In genomic region chr6:84220809-84221409, GRCh38 we compare ENCODE assay signal across 8 cellular contexts. TPM values are rescaled to one million over a fixed set of nuclear protein-coding genes. Genes with fewer than 3 reads are reported as not detected.
DNase-seq lines count a peak whose midpoint lies in the region; ATAC-seq and TF ChIP-seq lines count a peak whose summit lies in the region.

No MANE protein-coding gene starts in this region.

- no peaks in the 10 kb centered on the region for H3K9me3 Mint-ChIP-seq in WTC11

- H3K27ac Mint-ChIP-seq in WTC11, result no peak overlapping the region

- no peak overlapping the region for H3K4me3 ChIP-seq in BE2C (ENCODE audit: low read depth, low read length)

- TF ChIP-seq CTCF in BE2C (IDR thresholded peaks at IDR 0.05; ENCODE audit: low read depth, low read length), result peak; percentile 46
- TF ChIP-seq CTCF in WTC11 (IDR thresholded peaks at IDR 0.05), result peak; percentile 49; the same call in 1 of the 2 replicates

- no peaks in the 10 kb centered on the region for H3K9me3 ChIP-seq in BE2C

- H3K27me3 ChIP-seq in BE2C, result no peaks in the 10 kb centered on the region

- H3K36me3 Mint-ChIP-seq in WTC11, result no peaks in the 10 kb centered on the region

- no peak overlapping the region for H3K4me3 Mint-ChIP-seq in WTC11

- H3K36me3 ChIP-seq in BE2C, result no peaks in the 10 kb centered on the region; the same call in 1 of the 2 replicates

- CTCF ChIA-PET in WTC11 (lab: Charles Lee), result interaction anchor here (1.7 kb wide), 1 partner anchor 606 kb away, joined by 5 read pairs; no protein-coding TSS in a partner anchor

- ATAC-seq in GM19035 (IDR thresholded peaks at IDR 0.05; ENCODE audit: unreplicated experiment) (peak; percentile 51), WTC11 (no peak), GM19023 (IDR thresholded peaks at IDR 0.05; ENCODE audit: unreplicated experiment) (no peak)

- DNase-seq in BE2C (no peak), WTC11 (ENCODE audit: low spot score) (no peak), left kidney (ENCODE audit: low read depth, low spot score) (peak; percentile 31), NCI-H187 (lab: John Stamatoyannopoulos, UW) (no peak)
- no peak for DNase-seq in activated effector memory CD4-positive, alpha-beta T cell treated with Interleukin-2 at 50 U/mL for 16 hours
- DNase-seq in activated CD4-positive, CD25-positive, alpha-beta regulatory T cell (lab: John Stamatoyannopoulos, UW), result no peak

- no peaks in the 10 kb centered on the region for H3K27me3 Mint-ChIP-seq in WTC11 (ENCODE audit: low read depth)

- POLR2A ChIA-PET in WTC11 (lab: Charles Lee), result no interaction called here

- no peaks in the 10 kb centered on the region for H3K4me1 ChIP-seq in BE2C

- peaks cover 24% of the 10 kb centered on the region for H3K4me1 Mint-ChIP-seq in WTC11

TF ChIP-seq in WTC11, 78 proteins besides CTCF, POLR2A, EP300 and RAD21:
- TF ChIP-seq FOXK1 (CRISPR knock-in tag; IDR thresholded peaks at IDR 0.05), result no peak
- TF ChIP-seq CREM (CRISPR knock-in tag; IDR thresholded peaks at IDR 0.05), result no peak
- TF ChIP-seq PRDM15 (CRISPR knock-in tag; IDR thresholded peaks at IDR 0.05), result no peak
- no peak for TF ChIP-seq ESRRA (CRISPR knock-in tag; IDR thresholded peaks at IDR 0.05; ENCODE audit: borderline replicate concordance)
- no peak for TF ChIP-seq ZNF512 (CRISPR knock-in tag; IDR thresholded peaks at IDR 0.05; ENCODE audit: borderline replicate concordance)
- TF ChIP-seq CDX4 (CRISPR knock-in tag; IDR thresholded peaks at IDR 0.05; ENCODE audit: borderline replicate concordance), result no peak
- no peak for TF ChIP-seq FOXP4 (CRISPR knock-in tag; IDR thresholded peaks at IDR 0.05)
- TF ChIP-seq GRHL2 (CRISPR knock-in tag; IDR thresholded peaks at IDR 0.05; ENCODE audit: insufficient replicate concordance, severe bottlenecking), result no peak
- TF ChIP-seq E2F4 (CRISPR knock-in tag; IDR thresholded peaks at IDR 0.05; ENCODE audit: borderline replicate concordance, low read depth), result no peak
- TF ChIP-seq FOXJ3 (CRISPR knock-in tag; IDR thresholded peaks at IDR 0.05; ENCODE audit: borderline replicate concordance), result no peak
- no peak for TF ChIP-seq AR (CRISPR knock-in tag; IDR thresholded peaks at IDR 0.05)
- no peak for TF ChIP-seq ZNF671 (CRISPR knock-in tag; IDR thresholded peaks at IDR 0.05)
- no peak for TF ChIP-seq OVOL2 (CRISPR knock-in tag; IDR thresholded peaks at IDR 0.05; ENCODE audit: borderline replicate concordance)
- no peak for TF ChIP-seq ZNF263 (CRISPR knock-in tag; IDR thresholded peaks at IDR 0.05; ENCODE audit: low read depth)

RNA-seq across cellular contexts. Expression of gene CEP162, which starts 6.5 kb away (rescaled TPM):
- polyA plus RNA-seq in BE2C (2012; ENCODE audit: insufficient read depth, insufficient read length, low read depth), result 0.26 TPM
- 7.6 to 8.3 TPM (median 7.9 TPM) in 3 replicates for total RNA-seq in WTC11 (2021)
